ENCODE assay signal across 14 cellular contexts in the genomic region with DNA sequence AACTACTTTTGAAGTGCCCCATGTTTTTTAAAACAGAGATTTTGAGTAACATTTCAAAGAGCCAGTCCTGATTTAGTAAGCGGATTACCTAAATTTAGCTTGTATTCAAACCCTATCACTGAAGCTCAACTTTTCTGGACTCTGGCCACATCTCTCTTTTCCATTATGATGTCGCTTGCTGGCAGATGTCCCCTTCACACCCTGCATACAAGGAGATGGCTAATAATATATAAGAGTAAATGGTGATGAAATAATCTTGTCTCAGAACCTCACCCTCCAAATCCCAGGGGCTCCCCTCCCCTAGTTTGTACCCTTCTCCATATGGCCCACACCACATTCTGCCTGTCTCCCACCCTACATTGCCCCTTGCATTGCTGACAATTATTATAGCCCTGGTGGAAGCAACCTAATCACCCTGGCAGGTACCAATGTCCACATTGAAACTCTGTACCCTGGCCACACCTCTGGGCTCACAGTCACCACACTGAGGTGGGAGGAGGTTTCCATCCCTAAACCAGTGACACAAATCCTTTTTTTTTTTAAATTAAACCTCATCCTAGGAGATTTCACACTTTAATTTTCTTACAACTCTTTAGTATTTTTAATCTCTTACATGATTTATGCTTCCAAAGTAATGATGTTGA.
DNase-seq lines count a peak whose midpoint lies in the region; ATAC-seq and TF ChIP-seq lines count a peak whose summit lies in the region.
"Had no signal": no experiment of that assay in that cellular context is flagged by ENCODE, and none has a peak within 500 bp of the region (broad histone marks: within the 10 kb centered on the region; RNA-seq: fewer than 3 reads in every experiment).

No MANE protein-coding gene starts in this region.

- TF ChIP-seq CTCF in esophagus muscularis mucosa (IDR thresholded peaks at IDR 0.05): no peak
- no peak for TF ChIP-seq CTCF in right atrium auricular region (IDR thresholded peaks at IDR 0.05)
- TF ChIP-seq CTCF in chondrocyte (IDR thresholded peaks at IDR 0.05): no peak
- TF ChIP-seq CTCF in WTC11 (IDR thresholded peaks at IDR 0.05): no peak

- DNase-seq in Right ventricle myocardium superior: no peak
- DNase-seq in cardiac septum (ENCODE audit: low spot score): no peak
- peak; percentile 77 for DNase-seq in esophagus muscularis mucosa (ENCODE audit: extremely low spot score)
- DNase-seq in right atrium auricular region (ENCODE audit: low spot score): no peak
- DNase-seq in chondrocyte (ENCODE audit: low spot score): no peak
- no peak for DNase-seq in WTC11 (ENCODE audit: low spot score)
- no peak for DNase-seq in HCEC 1CT
- DNase-seq: BE2C; CD8-positive, alpha-beta T cell; COR-L47; GM23248 had no signal

- H3K27ac ChIP-seq in esophagus muscularis mucosa (replicated peaks in 1 of 4) (no peak overlapping the region), right atrium auricular region (peak overlapping the region; percentile 31 to 34), skeletal muscle tissue (ENCODE audit: low read depth, low read length) (peak overlapping the region; percentile 28)
- H3K27ac ChIP-seq: C4-2B, GM23248, HL-60 had no signal

- H3K36me3 ChIP-seq in esophagus muscularis mucosa (no peaks in the 10 kb centered on the region), right atrium auricular region (no peaks in the 10 kb centered on the region), skeletal muscle tissue (ENCODE audit: control insufficient read depth in 3 of 3, insufficient read depth in 3 of 3, low read length in 3 of 3) (no peaks in the 10 kb centered on the region)
- H3K36me3 ChIP-seq: BE2C had no signal

- CTCF ChIA-PET in WTC11 (lab: Charles Lee): no interaction called here

- no peaks in the 10 kb centered on the region for H3K4me1 Mint-ChIP-seq in chondrocyte (ENCODE audit: low read depth)
- no peaks in the 10 kb centered on the region for H3K4me1 Mint-ChIP-seq in WTC11

- no peak overlapping the region for H3K9ac ChIP-seq in skeletal muscle tissue (ENCODE audit: low read depth in 1 of 3, low read length in 3 of 3)
- H3K9ac ChIP-seq: GM23248 had no signal

- H3K36me3 Mint-ChIP-seq in chondrocyte (ENCODE audit: low read depth) (no peaks in the 10 kb centered on the region), WTC11 (0 out of 2 replicates have a peak, but pooled peaks cover 5% of the 10 kb centered on the region)
- H3K36me3 Mint-ChIP-seq: CD8-positive, alpha-beta T cell had no signal

- H3K27ac Mint-ChIP-seq in chondrocyte (ENCODE audit: unreplicated experiment) (no peak overlapping the region), WTC11 (no peak overlapping the region)
- H3K27ac Mint-ChIP-seq: CD8-positive, alpha-beta T cell had no signal

- intact Hi-C loops in Right ventricle myocardium superior (cut with DNase I): no loop called here
- intact Hi-C loops in cardiac septum (cut with DNase I): no loop called here
- intact Hi-C loops in esophagus muscularis mucosa (cut with DNase I): no loop called here

- no peak for TF ChIP-seq EP300 in esophagus muscularis mucosa (IDR thresholded peaks at IDR 0.05)

- no peak overlapping the region for H3K4me3 Mint-ChIP-seq in chondrocyte (ENCODE audit: unreplicated experiment)
- H3K4me3 Mint-ChIP-seq in WTC11: no peak overlapping the region
- H3K4me3 Mint-ChIP-seq: CD8-positive, alpha-beta T cell had no signal

- no peak for TF ChIP-seq POLR2A in esophagus muscularis mucosa (IDR thresholded peaks at IDR 0.05; ENCODE audit: low read depth)

- peaks cover 0 to 12% (median 5%) of the 10 kb centered on the region in 4 donors for H3K9me3 ChIP-seq in esophagus muscularis mucosa
- no peaks in the 10 kb centered on the region for H3K9me3 ChIP-seq in right atrium auricular region
- no peaks in the 10 kb centered on the region for H3K9me3 ChIP-seq in skeletal muscle tissue (ENCODE audit: control insufficient read depth in 3 of 3, low read length in 3 of 3)
- H3K9me3 ChIP-seq: BE2C had no signal

- peak; percentile 89 for ATAC-seq in Right ventricle myocardium superior (ENCODE audit: poor library complexity)
- ATAC-seq in WTC11: no peak
- ATAC-seq: CD8-positive, alpha-beta T cell had no signal

- H3K9me3 Mint-ChIP-seq in chondrocyte (ENCODE audit: low read depth): peaks cover 6% of the 10 kb centered on the region
- peaks cover 17% of the 10 kb centered on the region for H3K9me3 Mint-ChIP-seq in WTC11
- H3K9me3 Mint-ChIP-seq: CD8-positive, alpha-beta T cell had no signal

- POLR2A ChIA-PET in WTC11 (lab: Charles Lee): no interaction called here

- 52% methylated on average over 2 of the region's 2 CpGs for WGBS in esophagus muscularis mucosa

- H3K27me3 Mint-ChIP-seq in chondrocyte (ENCODE audit: low read depth): peaks cover 17% of the 10 kb centered on the region
- H3K27me3 Mint-ChIP-seq in WTC11 (ENCODE audit: low read depth): peaks cover 30% of the 10 kb centered on the region

- H3K4me1 ChIP-seq in esophagus muscularis mucosa (peaks cover 0 to 3% (median 0%) of the 10 kb centered on the region in 4 donors), right atrium auricular region (peaks cover 0 to 3% of the 10 kb centered on the region in 2 donors), skeletal muscle tissue (ENCODE audit: control insufficient read depth in 3 of 3, insufficient read depth in 3 of 3, low read length in 3 of 3) (peaks cover 12 to 19% (median 14%) of the 10 kb centered on the region in 3 donors)
- H3K4me1 ChIP-seq: BE2C had no signal

- H3K4me3 ChIP-seq in esophagus muscularis mucosa (no peak overlapping the region), right atrium auricular region (no peak overlapping the region), skeletal muscle tissue (ENCODE audit: low read length in 3 of 3) (no peak overlapping the region)
- H3K4me3 ChIP-seq: GM23248 had no signal

- H3K27me3 ChIP-seq in esophagus muscularis mucosa (peaks cover 0 to 24% (median 0%) of the 10 kb centered on the region in 4 donors), right atrium auricular region (no peaks in the 10 kb centered on the region), skeletal muscle tissue (ENCODE audit: control insufficient read depth in 3 of 3, insufficient read depth in 3 of 3, low read length in 3 of 3) (no peaks in the 10 kb centered on the region)

TF ChIP-seq in WTC11, 78 proteins besides CTCF, POLR2A, EP300 and RAD21:
- TF ChIP-seq FOXJ3 (CRISPR knock-in tag; IDR thresholded peaks at IDR 0.05; ENCODE audit: borderline replicate concordance): no peak
- no peak for TF ChIP-seq ZBTB21 (CRISPR knock-in tag; IDR thresholded peaks at IDR 0.05; ENCODE audit: borderline replicate concordance)
- TF ChIP-seq ZNF281 (CRISPR knock-in tag; IDR thresholded peaks at IDR 0.05): no peak
- no peak for TF ChIP-seq ZNF671 (CRISPR knock-in tag; IDR thresholded peaks at IDR 0.05)
- no peak for TF ChIP-seq ZNF138 (CRISPR knock-in tag; conservative IDR thresholded peaks at IDR 0.05)
- TF ChIP-seq HMGXB4 (CRISPR knock-in tag; IDR thresholded peaks at IDR 0.05): no peak

Comparison
In these comparisons a context has a peak if more than half of its experiments do, and no peak if none do; other contexts are left out.
1. H3K27ac ChIP-seq: peak in right atrium auricular region (2 of 2) and skeletal muscle tissue (single experiment); none in esophagus muscularis mucosa (0 of 4).